1 cellular context compared by ENCODE assay signal in the genomic region with DNA sequence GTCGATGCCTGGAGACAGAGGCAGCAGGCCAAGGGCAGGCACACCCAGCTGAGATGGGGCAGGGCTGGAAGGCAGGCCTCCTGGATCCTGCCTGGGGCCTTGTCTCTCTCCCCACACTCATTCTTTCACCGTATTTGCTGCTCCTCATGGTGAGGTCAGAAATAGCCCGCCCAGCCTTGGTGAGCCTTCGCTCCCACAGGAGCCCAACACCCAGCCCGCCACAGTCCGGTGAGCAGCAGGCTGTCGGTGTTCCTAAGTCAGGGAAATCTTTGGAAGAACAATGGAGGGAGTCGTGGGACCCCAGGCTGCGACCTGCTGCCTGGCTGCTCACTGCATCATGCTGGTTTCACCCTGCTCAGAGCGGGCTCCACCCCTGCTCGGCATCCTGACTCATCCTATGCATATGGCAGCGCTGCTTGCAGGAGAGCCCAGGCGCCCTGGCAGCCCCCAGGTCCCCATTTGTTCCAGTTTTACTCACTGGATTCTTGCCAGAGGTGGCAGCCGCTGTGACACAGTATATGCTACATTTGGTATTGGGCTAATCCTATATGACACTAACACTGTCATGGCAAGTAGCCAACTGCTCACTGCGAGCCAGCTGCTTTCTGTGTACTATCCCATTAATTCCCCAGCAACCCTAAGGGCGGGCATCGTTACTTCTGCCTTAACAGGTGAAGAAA.
TF ChIP-seq lines count a peak whose summit lies in the region.

No MANE protein-coding gene starts in this region.

TF ChIP-seq in H1, 55 proteins besides CTCF, POLR2A, EP300 and RAD21:
- TF ChIP-seq, protein P1, sequence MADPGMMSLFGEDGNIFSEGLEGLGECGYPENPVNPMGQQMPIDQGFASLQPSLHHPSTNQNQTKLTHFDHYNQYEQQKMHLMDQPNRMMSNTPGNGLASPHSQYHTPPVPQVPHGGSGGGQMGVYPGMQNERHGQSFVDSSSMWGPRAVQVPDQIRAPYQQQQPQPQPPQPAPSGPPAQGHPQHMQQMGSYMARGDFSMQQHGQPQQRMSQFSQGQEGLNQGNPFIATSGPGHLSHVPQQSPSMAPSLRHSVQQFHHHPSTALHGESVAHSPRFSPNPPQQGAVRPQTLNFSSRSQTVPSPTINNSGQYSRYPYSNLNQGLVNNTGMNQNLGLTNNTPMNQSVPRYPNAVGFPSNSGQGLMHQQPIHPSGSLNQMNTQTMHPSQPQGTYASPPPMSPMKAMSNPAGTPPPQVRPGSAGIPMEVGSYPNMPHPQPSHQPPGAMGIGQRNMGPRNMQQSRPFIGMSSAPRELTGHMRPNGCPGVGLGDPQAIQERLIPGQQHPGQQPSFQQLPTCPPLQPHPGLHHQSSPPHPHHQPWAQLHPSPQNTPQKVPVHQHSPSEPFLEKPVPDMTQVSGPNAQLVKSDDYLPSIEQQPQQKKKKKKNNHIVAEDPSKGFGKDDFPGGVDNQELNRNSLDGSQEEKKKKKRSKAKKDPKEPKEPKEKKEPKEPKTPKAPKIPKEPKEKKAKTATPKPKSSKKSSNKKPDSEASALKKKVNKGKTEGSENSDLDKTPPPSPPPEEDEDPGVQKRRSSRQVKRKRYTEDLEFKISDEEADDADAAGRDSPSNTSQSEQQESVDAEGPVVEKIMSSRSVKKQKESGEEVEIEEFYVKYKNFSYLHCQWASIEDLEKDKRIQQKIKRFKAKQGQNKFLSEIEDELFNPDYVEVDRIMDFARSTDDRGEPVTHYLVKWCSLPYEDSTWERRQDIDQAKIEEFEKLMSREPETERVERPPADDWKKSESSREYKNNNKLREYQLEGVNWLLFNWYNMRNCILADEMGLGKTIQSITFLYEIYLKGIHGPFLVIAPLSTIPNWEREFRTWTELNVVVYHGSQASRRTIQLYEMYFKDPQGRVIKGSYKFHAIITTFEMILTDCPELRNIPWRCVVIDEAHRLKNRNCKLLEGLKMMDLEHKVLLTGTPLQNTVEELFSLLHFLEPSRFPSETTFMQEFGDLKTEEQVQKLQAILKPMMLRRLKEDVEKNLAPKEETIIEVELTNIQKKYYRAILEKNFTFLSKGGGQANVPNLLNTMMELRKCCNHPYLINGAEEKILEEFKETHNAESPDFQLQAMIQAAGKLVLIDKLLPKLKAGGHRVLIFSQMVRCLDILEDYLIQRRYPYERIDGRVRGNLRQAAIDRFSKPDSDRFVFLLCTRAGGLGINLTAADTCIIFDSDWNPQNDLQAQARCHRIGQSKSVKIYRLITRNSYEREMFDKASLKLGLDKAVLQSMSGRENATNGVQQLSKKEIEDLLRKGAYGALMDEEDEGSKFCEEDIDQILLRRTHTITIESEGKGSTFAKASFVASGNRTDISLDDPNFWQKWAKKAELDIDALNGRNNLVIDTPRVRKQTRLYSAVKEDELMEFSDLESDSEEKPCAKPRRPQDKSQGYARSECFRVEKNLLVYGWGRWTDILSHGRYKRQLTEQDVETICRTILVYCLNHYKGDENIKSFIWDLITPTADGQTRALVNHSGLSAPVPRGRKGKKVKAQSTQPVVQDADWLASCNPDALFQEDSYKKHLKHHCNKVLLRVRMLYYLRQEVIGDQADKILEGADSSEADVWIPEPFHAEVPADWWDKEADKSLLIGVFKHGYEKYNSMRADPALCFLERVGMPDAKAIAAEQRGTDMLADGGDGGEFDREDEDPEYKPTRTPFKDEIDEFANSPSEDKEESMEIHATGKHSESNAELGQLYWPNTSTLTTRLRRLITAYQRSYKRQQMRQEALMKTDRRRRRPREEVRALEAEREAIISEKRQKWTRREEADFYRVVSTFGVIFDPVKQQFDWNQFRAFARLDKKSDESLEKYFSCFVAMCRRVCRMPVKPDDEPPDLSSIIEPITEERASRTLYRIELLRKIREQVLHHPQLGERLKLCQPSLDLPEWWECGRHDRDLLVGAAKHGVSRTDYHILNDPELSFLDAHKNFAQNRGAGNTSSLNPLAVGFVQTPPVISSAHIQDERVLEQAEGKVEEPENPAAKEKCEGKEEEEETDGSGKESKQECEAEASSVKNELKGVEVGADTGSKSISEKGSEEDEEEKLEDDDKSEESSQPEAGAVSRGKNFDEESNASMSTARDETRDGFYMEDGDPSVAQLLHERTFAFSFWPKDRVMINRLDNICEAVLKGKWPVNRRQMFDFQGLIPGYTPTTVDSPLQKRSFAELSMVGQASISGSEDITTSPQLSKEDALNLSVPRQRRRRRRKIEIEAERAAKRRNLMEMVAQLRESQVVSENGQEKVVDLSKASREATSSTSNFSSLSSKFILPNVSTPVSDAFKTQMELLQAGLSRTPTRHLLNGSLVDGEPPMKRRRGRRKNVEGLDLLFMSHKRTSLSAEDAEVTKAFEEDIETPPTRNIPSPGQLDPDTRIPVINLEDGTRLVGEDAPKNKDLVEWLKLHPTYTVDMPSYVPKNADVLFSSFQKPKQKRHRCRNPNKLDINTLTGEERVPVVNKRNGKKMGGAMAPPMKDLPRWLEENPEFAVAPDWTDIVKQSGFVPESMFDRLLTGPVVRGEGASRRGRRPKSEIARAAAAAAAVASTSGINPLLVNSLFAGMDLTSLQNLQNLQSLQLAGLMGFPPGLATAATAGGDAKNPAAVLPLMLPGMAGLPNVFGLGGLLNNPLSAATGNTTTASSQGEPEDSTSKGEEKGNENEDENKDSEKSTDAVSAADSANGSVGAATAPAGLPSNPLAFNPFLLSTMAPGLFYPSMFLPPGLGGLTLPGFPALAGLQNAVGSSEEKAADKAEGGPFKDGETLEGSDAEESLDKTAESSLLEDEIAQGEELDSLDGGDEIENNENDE (IDR thresholded peaks at IDR 0.05; ENCODE audit: insufficient replicate concordance, low read length): no peak
- TF ChIP-seq EZH2 (IDR thresholded peaks at IDR 0.05; ENCODE audit: low read depth, low read length, severe bottlenecking): no peak
- TF ChIP-seq, protein P2, sequence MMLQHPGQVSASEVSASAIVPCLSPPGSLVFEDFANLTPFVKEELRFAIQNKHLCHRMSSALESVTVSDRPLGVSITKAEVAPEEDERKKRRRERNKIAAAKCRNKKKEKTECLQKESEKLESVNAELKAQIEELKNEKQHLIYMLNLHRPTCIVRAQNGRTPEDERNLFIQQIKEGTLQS (IDR thresholded peaks at IDR 0.05; ENCODE audit: insufficient read depth, low read depth, low read length): no peak
- no peak for TF ChIP-seq TBP (IDR thresholded peaks at IDR 0.05; ENCODE audit: low read depth, low read length)
- TF ChIP-seq, protein P3, sequence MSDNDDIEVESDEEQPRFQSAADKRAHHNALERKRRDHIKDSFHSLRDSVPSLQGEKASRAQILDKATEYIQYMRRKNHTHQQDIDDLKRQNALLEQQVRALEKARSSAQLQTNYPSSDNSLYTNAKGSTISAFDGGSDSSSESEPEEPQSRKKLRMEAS (IDR thresholded peaks at IDR 0.05): no peak
- TF ChIP-seq KDM1A (IDR thresholded peaks at IDR 0.05; ENCODE audit: borderline replicate concordance, low read length): no peak
- no peak for TF ChIP-seq CEBPB (IDR thresholded peaks at IDR 0.05; ENCODE audit: low read depth, low read length)
- no peak for TF ChIP-seq TAF7 (optimal IDR thresholded peaks at IDR 0.05; ENCODE audit: borderline replicate concordance, low read depth, low read length)
- TF ChIP-seq BACH1 (IDR thresholded peaks at IDR 0.05; ENCODE audit: low read length): no peak
- TF ChIP-seq MAFK (IDR thresholded peaks at IDR 0.05; ENCODE audit: low read depth, low read length): no peak
- TF ChIP-seq HDAC6 (IDR thresholded peaks at IDR 0.05; ENCODE audit: low read depth, low read length): no peak
- TF ChIP-seq ZNF274 (IDR thresholded peaks at IDR 0.05; ENCODE audit: borderline replicate concordance, extremely low read depth, low read length): no peak
- no peak for TF ChIP-seq FOSL1 (IDR thresholded peaks at IDR 0.05; ENCODE audit: insufficient read depth, low read depth, low read length)
